In the genomic region with DNA sequence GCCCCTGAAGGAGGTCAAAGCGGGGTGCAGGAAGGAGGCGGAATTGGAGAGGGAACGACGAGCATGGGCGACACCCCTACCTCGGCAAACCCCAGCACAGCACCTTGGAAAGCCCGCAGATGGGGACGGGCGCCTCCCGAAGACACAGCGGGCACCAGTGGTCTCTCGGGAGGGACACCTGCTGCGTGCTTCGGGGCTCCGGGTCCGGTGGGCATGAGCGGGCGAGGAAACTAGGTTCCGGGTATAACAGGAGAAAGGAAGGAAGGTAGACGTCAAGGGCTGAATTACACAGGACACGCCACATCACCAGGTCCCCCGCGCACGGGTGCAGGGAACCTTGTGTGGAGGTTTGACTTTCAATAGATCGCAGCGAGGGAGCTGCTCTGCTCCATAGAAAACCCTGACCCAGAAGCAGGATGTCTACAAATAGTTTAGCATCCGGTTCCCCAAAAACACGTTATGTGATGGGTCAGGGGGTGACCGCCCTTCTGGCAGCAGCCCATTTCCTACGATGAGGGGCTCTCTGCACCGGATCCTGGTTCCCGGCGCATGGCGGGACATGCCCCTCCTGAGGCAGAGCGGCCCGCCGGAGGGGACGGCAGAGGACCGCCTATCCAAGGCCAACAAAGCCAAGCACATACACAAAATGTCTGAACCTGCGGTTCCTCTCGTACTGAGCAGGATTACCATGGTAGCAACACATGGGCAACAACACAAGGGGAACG, we compare ENCODE assay signal across 9 cellular contexts.
A peak's percentile ranks its signal among the peaks of the same experiment; 100 is the strongest.
DNase-seq lines count a peak whose midpoint lies in the region; ATAC-seq and TF ChIP-seq lines count a peak whose summit lies in the region.
"Had no signal": no experiment of that assay in that cellular context is flagged by ENCODE, and none has a peak within 500 bp of the region (broad histone marks: within the 10 kb centered on the region; RNA-seq: fewer than 3 reads in every experiment).

No MANE protein-coding gene starts in this region.

- H3K27me3 Mint-ChIP-seq in CD8-positive, alpha-beta memory T cell = peaks cover 4 to 13% of the 10 kb centered on the region in 2 donors
- peaks cover 1% of the 10 kb centered on the region for H3K27me3 Mint-ChIP-seq in activated T-helper 2 cell treated with anti-CD3 and anti-CD28 coated beads, Interferon-gamma antibody, Interleukin-2, Interleukin-4, amounts not matched to agents 10 μg/mL and 5 μg/mL and 100 μg/mL, durations not matched to agents 14 hours and 24 hours and 36 hours (ENCODE audit: low read depth)
- peaks cover 2 to 17% (median 11%) of the 10 kb centered on the region in 5 donors for H3K27me3 Mint-ChIP-seq in naive thymus-derived CD4-positive, alpha-beta T cell
- H3K27me3 Mint-ChIP-seq in chondrocyte (ENCODE audit: low read depth) = no peaks in the 10 kb centered on the region
- H3K27me3 Mint-ChIP-seq in glutamatergic neuron (ENCODE audit: unreplicated experiment) = no peaks in the 10 kb centered on the region

- H3K27me3 ChIP-seq in CD8-positive, alpha-beta memory T cell (ENCODE audit: insufficient read depth, low read length, poor library complexity, severe bottlenecking) = no peaks in the 10 kb centered on the region
- peaks cover 0 to 4% of the 10 kb centered on the region in 2 donors for H3K27me3 ChIP-seq in naive thymus-derived CD4-positive, alpha-beta T cell (ENCODE audit: control insufficient read depth in 2 of 2, insufficient read depth in 2 of 2, low read length in 2 of 2)

- intact Hi-C loops in activated T-helper 2 cell treated with anti-CD3 and anti-CD28 coated beads, Interferon-gamma antibody, Interleukin-2, Interleukin-4, amounts not matched to agents 10 μg/mL and 5 μg/mL and 100 μg/mL, durations not matched to agents 14 hours and 24 hours and 36 hours (cut with micrococcal nuclease) = loop anchor here (2.0 kb wide), 1 partner anchor 196 kb away; a partner anchor contains a TSS
- intact Hi-C loops in naive thymus-derived CD4-positive, alpha-beta T cell (cut with micrococcal nuclease) = no loop called here

- H3K36me3 ChIP-seq in CD8-positive, alpha-beta memory T cell (ENCODE audit: insufficient read depth, low read length) = no peaks in the 10 kb centered on the region
- no peaks in the 10 kb centered on the region for H3K36me3 ChIP-seq in naive thymus-derived CD4-positive, alpha-beta T cell (ENCODE audit: control insufficient read depth in 2 of 3, insufficient read depth in 3 of 3, low read length in 3 of 3)

- H3K9me3 Mint-ChIP-seq in CD8-positive, alpha-beta memory T cell = no peaks in the 10 kb centered on the region
- no peaks in the 10 kb centered on the region for H3K9me3 Mint-ChIP-seq in activated T-helper 2 cell treated with anti-CD3 and anti-CD28 coated beads, Interferon-gamma antibody, Interleukin-2, Interleukin-4, amounts not matched to agents 10 μg/mL and 5 μg/mL and 100 μg/mL, durations not matched to agents 14 hours and 24 hours and 36 hours
- no peaks in the 10 kb centered on the region for H3K9me3 Mint-ChIP-seq in naive thymus-derived CD4-positive, alpha-beta T cell
- H3K9me3 Mint-ChIP-seq in chondrocyte (ENCODE audit: low read depth) (peaks cover 17% of the 10 kb centered on the region), glutamatergic neuron (ENCODE audit: unreplicated experiment) (peaks cover 19% of the 10 kb centered on the region)

- no peaks in the 10 kb centered on the region for H3K4me1 ChIP-seq in CD8-positive, alpha-beta memory T cell (ENCODE audit: insufficient read depth, low read length)
- no peaks in the 10 kb centered on the region for H3K4me1 ChIP-seq in naive thymus-derived CD4-positive, alpha-beta T cell (ENCODE audit: control insufficient read depth in 2 of 2, insufficient read depth in 2 of 2, low read length in 2 of 2)

- peak in 2 of 5 donors; percentile 2 to 12 for DNase-seq in CD8-positive, alpha-beta memory T cell
- DNase-seq in activated T-helper 2 cell treated with anti-CD3 and anti-CD28 coated beads, Interferon-gamma antibody, Interleukin-2, Interleukin-4, amounts not matched to agents 10 μg/mL and 5 μg/mL and 100 μg/mL, durations not matched to agents 14 hours and 24 hours and 36 hours (ENCODE audit: low spot score) = no peak
- DNase-seq in naive thymus-derived CD4-positive, alpha-beta T cell = peak in 4 of 9 donors; percentile 3 to 25 (median 8)
- no peak for DNase-seq in chondrocyte (ENCODE audit: low spot score)
- no peak for DNase-seq in glutamatergic neuron

- H3K4me1 Mint-ChIP-seq in CD8-positive, alpha-beta memory T cell = peaks cover 6 to 13% (median 12%) of the 10 kb centered on the region in 3 donors
- peaks cover 1% of the 10 kb centered on the region for H3K4me1 Mint-ChIP-seq in activated T-helper 2 cell treated with anti-CD3 and anti-CD28 coated beads, Interferon-gamma antibody, Interleukin-2, Interleukin-4, amounts not matched to agents 10 μg/mL and 5 μg/mL and 100 μg/mL, durations not matched to agents 14 hours and 24 hours and 36 hours (ENCODE audit: low read depth)
- H3K4me1 Mint-ChIP-seq in naive thymus-derived CD4-positive, alpha-beta T cell = peaks cover 4 to 18% (median 11%) of the 10 kb centered on the region in 7 donors
- no peaks in the 10 kb centered on the region for H3K4me1 Mint-ChIP-seq in chondrocyte (ENCODE audit: low read depth)
- H3K4me1 Mint-ChIP-seq in glutamatergic neuron (ENCODE audit: low read depth, unreplicated experiment) = no peaks in the 10 kb centered on the region

- no peak overlapping the region for H3K27ac ChIP-seq in CD8-positive, alpha-beta memory T cell (ENCODE audit: low read depth, low read length)
- H3K27ac ChIP-seq in naive thymus-derived CD4-positive, alpha-beta T cell (ENCODE audit: low read depth, low read length) = no peak overlapping the region
- H3K27ac ChIP-seq: epithelial cell of prostate had no signal

- peak overlapping the region in 4 of 8 donors; percentile 23 to 88 (median 52) for H3K27ac Mint-ChIP-seq in CD8-positive, alpha-beta memory T cell
- H3K27ac Mint-ChIP-seq in activated T-helper 2 cell treated with anti-CD3 and anti-CD28 coated beads, Interferon-gamma antibody, Interleukin-2, Interleukin-4, amounts not matched to agents 10 μg/mL and 5 μg/mL and 100 μg/mL, durations not matched to agents 14 hours and 24 hours and 36 hours = no peak overlapping the region
- H3K27ac Mint-ChIP-seq in naive thymus-derived CD4-positive, alpha-beta T cell = peak overlapping the region in 3 of 9 donors; percentile 26 to 75 (median 57)
- H3K27ac Mint-ChIP-seq in chondrocyte (ENCODE audit: unreplicated experiment) (no peak overlapping the region), glutamatergic neuron (ENCODE audit: unreplicated experiment) (no peak overlapping the region)

- peaks cover 0 to 2% (median 0%) of the 10 kb centered on the region in 3 donors for H3K36me3 Mint-ChIP-seq in CD8-positive, alpha-beta memory T cell
- H3K36me3 Mint-ChIP-seq in activated T-helper 2 cell treated with anti-CD3 and anti-CD28 coated beads, Interferon-gamma antibody, Interleukin-2, Interleukin-4, amounts not matched to agents 10 μg/mL and 5 μg/mL and 100 μg/mL, durations not matched to agents 14 hours and 24 hours and 36 hours (ENCODE audit: low read depth) = no peaks in the 10 kb centered on the region
- no peaks in the 10 kb centered on the region for H3K36me3 Mint-ChIP-seq in naive thymus-derived CD4-positive, alpha-beta T cell
- H3K36me3 Mint-ChIP-seq in chondrocyte (ENCODE audit: low read depth) = no peaks in the 10 kb centered on the region
- H3K36me3 Mint-ChIP-seq in glutamatergic neuron (ENCODE audit: unreplicated experiment) = peaks cover 5% of the 10 kb centered on the region

- POLR2A ChIA-PET in CD8-positive, alpha-beta memory T cell (lab: Charles Lee) = no interaction called here
- POLR2A ChIA-PET in naive thymus-derived CD4-positive, alpha-beta T cell (lab: Charles Lee) = no interaction called here

- H3K4me3 ChIP-seq in CD8-positive, alpha-beta memory T cell (ENCODE audit: low read length) = peak overlapping the region; percentile 11
- H3K4me3 ChIP-seq in naive thymus-derived CD4-positive, alpha-beta T cell (ENCODE audit: low read length) = peak overlapping the region; percentile 47

- H3K4me3 Mint-ChIP-seq in CD8-positive, alpha-beta memory T cell = peak overlapping the region in 6 of 7 donors; percentile 85 to 96 (median 92)
- peak overlapping the region; percentile 80 for H3K4me3 Mint-ChIP-seq in activated T-helper 2 cell treated with anti-CD3 and anti-CD28 coated beads, Interferon-gamma antibody, Interleukin-2, Interleukin-4, amounts not matched to agents 10 μg/mL and 5 μg/mL and 100 μg/mL, durations not matched to agents 14 hours and 24 hours and 36 hours (ENCODE audit: low read depth)
- peak overlapping the region; percentile 76 to 95 (median 89) for H3K4me3 Mint-ChIP-seq in naive thymus-derived CD4-positive, alpha-beta T cell
- H3K4me3 Mint-ChIP-seq in chondrocyte (ENCODE audit: unreplicated experiment) (no peak overlapping the region), glutamatergic neuron (ENCODE audit: unreplicated experiment) (no peak overlapping the region)

- ATAC-seq in HG02759 (IDR thresholded peaks at IDR 0.05; ENCODE audit: unreplicated experiment) (peak; percentile 15), HG03025 (IDR thresholded peaks at IDR 0.05; ENCODE audit: low FRiP score, unreplicated experiment) (no peak), GM21515 (IDR thresholded peaks at IDR 0.05; ENCODE audit: unreplicated experiment) (no peak)
- ATAC-seq in naive thymus-derived CD4-positive, alpha-beta T cell = peak; percentile 10

- CTCF ChIA-PET in CD8-positive, alpha-beta memory T cell (lab: Charles Lee) = no interaction called here
- CTCF ChIA-PET in naive thymus-derived CD4-positive, alpha-beta T cell (lab: Charles Lee) = no interaction called here

- no peak for TF ChIP-seq CTCF in chondrocyte (IDR thresholded peaks at IDR 0.05)
- no peak for TF ChIP-seq CTCF in glutamatergic neuron (IDR thresholded peaks at IDR 0.05; ENCODE audit: partially characterized antibody, unreplicated experiment)

- H3K9me3 ChIP-seq in CD8-positive, alpha-beta memory T cell (ENCODE audit: low read length) = no peaks in the 10 kb centered on the region
- no peaks in the 10 kb centered on the region for H3K9me3 ChIP-seq in naive thymus-derived CD4-positive, alpha-beta T cell (ENCODE audit: control insufficient read depth in 2 of 3, low read length in 3 of 3)

Comparison
In these comparisons a context has a peak if more than half of its experiments do, and no peak if none do; other contexts are left out.
1. H3K4me3 Mint-ChIP-seq: peak in CD8-positive, alpha-beta memory T cell (6 of 7), activated T-helper 2 cell treated with anti-CD3 and anti-CD28 coated beads, Interferon-gamma antibody, Interleukin-2, Interleukin-4, amounts not matched to agents 10 μg/mL and 5 μg/mL and 100 μg/mL, durations not matched to agents 14 hours and 24 hours and 36 hours (single experiment) and naive thymus-derived CD4-positive, alpha-beta T cell (10 of 10); none in chondrocyte (single experiment) and glutamatergic neuron (single experiment).
2. ATAC-seq: peak in HG02759 (single experiment) and naive thymus-derived CD4-positive, alpha-beta T cell (single experiment); none in HG03025 (single experiment) and GM21515 (single experiment).